In the genomic region with DNA sequence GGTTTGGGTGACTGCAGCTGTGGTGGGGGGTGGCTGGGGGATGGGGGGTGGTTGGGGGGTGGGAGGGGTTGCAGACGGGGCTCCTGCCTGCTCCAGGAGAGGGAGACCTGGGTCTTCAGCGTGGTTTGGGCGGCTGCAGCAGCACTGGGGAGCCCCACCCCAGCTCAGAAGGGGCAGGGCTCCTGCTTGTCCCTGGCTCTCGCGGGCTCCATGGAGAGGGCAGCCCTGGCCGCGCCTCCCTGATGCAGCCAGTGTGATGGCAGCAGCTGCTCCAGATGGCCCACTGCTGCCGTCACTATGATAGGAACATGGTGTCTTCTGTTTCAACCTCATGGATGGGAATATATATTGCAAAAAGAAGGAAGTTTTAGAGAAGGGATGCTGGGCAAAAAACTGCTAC, we compare ENCODE assay signal across 19 cellular contexts. TPM values are rescaled to one million over a fixed set of nuclear protein-coding genes. Genes with fewer than 3 reads are reported as not detected.
"Had no signal": no experiment of that assay in that cellular context is flagged by ENCODE, and none has a peak within 500 bp of the region (broad histone marks: within the 10 kb centered on the region; RNA-seq: fewer than 3 reads in every experiment).

No MANE protein-coding gene starts in this region.

- H3K9ac ChIP-seq: neural progenitor cell had no signal

- H3K36me3 ChIP-seq: gastroesophageal sphincter, neural progenitor cell, thyroid gland, uterus had no signal

- H3K4me1 ChIP-seq: gastroesophageal sphincter, neural progenitor cell, thyroid gland, uterus had no signal

- H3K27me3 ChIP-seq: neural progenitor cell, thyroid gland, uterus had no signal

- H3K36me3 Mint-ChIP-seq: activated naive CD8-positive, alpha-beta T cell treated with anti-CD3 and anti-CD28 coated beads for 36 hours; naive B cell; neural progenitor cell; stimulated activated memory B cell treated with anti-CD40 and anti-IgM and Interleukin-4, amounts not matched to agents 10 μg/mL and 1 μg/mL and 100 μg/mL, for 72 hours had no signal

- H3K27me3 Mint-ChIP-seq: activated B cell treated with CpG ODN at 0.5 μM for 24 hours; activated CD4-positive, alpha-beta T cell treated with anti-CD3 and anti-CD28 coated beads, Interleukin-2, amount 10 ng/mL, durations not matched to agents 24 days and 14 days; activated naive CD8-positive, alpha-beta T cell treated with anti-CD3 and anti-CD28 coated beads for 36 hours; naive B cell; stimulated activated memory B cell treated with anti-CD40 and anti-IgM and Interleukin-4, amounts not matched to agents 10 μg/mL and 1 μg/mL and 100 μg/mL, for 72 hours had no signal

- H3K9me3 Mint-ChIP-seq: activated B cell treated with CpG ODN at 0.5 μM for 24 hours; activated CD4-positive, alpha-beta T cell treated with anti-CD3 and anti-CD28 coated beads, Interleukin-2, amount 10 ng/mL, durations not matched to agents 24 days and 14 days; activated naive CD8-positive, alpha-beta T cell treated with anti-CD3 and anti-CD28 coated beads for 36 hours; activated T-helper 1 cell treated with anti-CD3 and anti-CD28 coated beads, Interleukin-12 subunit alpha, Interleukin-12 subunit beta, Interleukin-2, Interleukin-4 antibody, amounts not matched to agents 30 ng/mL and 10 ng/mL and 1 ng/mL, durations not matched to agents 14 hours and 24 hours and 36 hours; neural progenitor cell; stimulated activated memory B cell treated with anti-CD40 and anti-IgM and Interleukin-4, amounts not matched to agents 10 μg/mL and 1 μg/mL and 100 μg/mL, for 72 hours had no signal

- FAIRE-seq: islet of Langerhans had no signal

- H3K4me3 ChIP-seq: gastroesophageal sphincter, neural progenitor cell, thyroid gland, uterus had no signal

- H3K27ac Mint-ChIP-seq: activated B cell treated with CpG ODN at 0.5 μM for 24 hours; activated CD4-positive, alpha-beta T cell treated with anti-CD3 and anti-CD28 coated beads, Interleukin-2, amount 10 ng/mL, durations not matched to agents 24 days and 14 days; activated naive CD8-positive, alpha-beta T cell treated with anti-CD3 and anti-CD28 coated beads for 36 hours; activated T-helper 1 cell treated with anti-CD3 and anti-CD28 coated beads, Interleukin-12 subunit alpha, Interleukin-12 subunit beta, Interleukin-2, Interleukin-4 antibody, amounts not matched to agents 30 ng/mL and 10 ng/mL and 1 ng/mL, durations not matched to agents 14 hours and 24 hours and 36 hours; naive B cell; neural progenitor cell; stimulated activated memory B cell treated with anti-CD40 and anti-IgM and Interleukin-4, amounts not matched to agents 10 μg/mL and 1 μg/mL and 100 μg/mL, for 72 hours had no signal

- H3K4me3 Mint-ChIP-seq: activated B cell treated with CpG ODN at 0.5 μM for 24 hours; activated CD4-positive, alpha-beta T cell treated with anti-CD3 and anti-CD28 coated beads, Interleukin-2, amount 10 ng/mL, durations not matched to agents 24 days and 14 days; activated naive CD8-positive, alpha-beta T cell treated with anti-CD3 and anti-CD28 coated beads for 36 hours; activated T-helper 1 cell treated with anti-CD3 and anti-CD28 coated beads, Interleukin-12 subunit alpha, Interleukin-12 subunit beta, Interleukin-2, Interleukin-4 antibody, amounts not matched to agents 30 ng/mL and 10 ng/mL and 1 ng/mL, durations not matched to agents 14 hours and 24 hours and 36 hours; naive B cell; neural progenitor cell; stimulated activated memory B cell treated with anti-CD40 and anti-IgM and Interleukin-4, amounts not matched to agents 10 μg/mL and 1 μg/mL and 100 μg/mL, for 72 hours had no signal

- H3K4me2 ChIP-seq: neural progenitor cell had no signal

- H3K9me3 ChIP-seq: gastroesophageal sphincter, thyroid gland, uterus had no signal

- H3K27ac ChIP-seq: gastroesophageal sphincter, neural progenitor cell, thyroid gland, uterus had no signal

- H3K4me1 Mint-ChIP-seq: activated B cell treated with CpG ODN at 0.5 μM for 24 hours; activated CD4-positive, alpha-beta T cell treated with anti-CD3 and anti-CD28 coated beads, Interleukin-2, amount 10 ng/mL, durations not matched to agents 24 days and 14 days; activated naive CD8-positive, alpha-beta T cell treated with anti-CD3 and anti-CD28 coated beads for 36 hours; naive B cell; neural progenitor cell; stimulated activated memory B cell treated with anti-CD40 and anti-IgM and Interleukin-4, amounts not matched to agents 10 μg/mL and 1 μg/mL and 100 μg/mL, for 72 hours had no signal

- H2AFZ ChIP-seq: neural progenitor cell had no signal

- DNase-seq: activated B cell treated with CpG ODN at 0.5 μM for 24 hours; activated CD4-positive, alpha-beta T cell treated with anti-CD3 and anti-CD28 coated beads, Interleukin-2, amount 10 ng/mL, durations not matched to agents 24 days and 14 days; activated CD8-positive, alpha-beta memory T cell treated with anti-CD3 and anti-CD28 coated beads, Interleukin-2, amount 50 U/mL, for 48 hours; activated naive CD8-positive, alpha-beta T cell treated with anti-CD3 and anti-CD28 coated beads for 36 hours; amygdala; cerebellar nuclear complex; effector memory CD4-positive, alpha-beta T cell; naive B cell; posterior cingulate gyrus; stimulated activated CD4-positive, alpha-beta T cell treated with anti-CD3 and anti-CD28 coated beads, Interleukin-2, amount 100 ng/mL, for 48 hours; thyroid gland; uterus had no signal

RNA-seq across cellular contexts. Expression of a gene that starts 22.9 kb away (rescaled TPM):
- total RNA-seq: activated B cell treated with CpG ODN at 0.5 μM for 24 hours; activated CD4-positive, alpha-beta T cell treated with anti-CD3 and anti-CD28 coated beads, Interleukin-2, amount 10 ng/mL, durations not matched to agents 24 days and 14 days; activated naive CD8-positive, alpha-beta T cell treated with anti-CD3 and anti-CD28 coated beads for 36 hours; activated T-helper 1 cell treated with anti-CD3 and anti-CD28 coated beads, Interleukin-12 subunit alpha, Interleukin-12 subunit beta, Interleukin-2, Interleukin-4 antibody, amounts not matched to agents 30 ng/mL and 10 ng/mL and 1 ng/mL, durations not matched to agents 14 hours and 24 hours and 36 hours; lung microvascular endothelial cell; T-helper 1 cell treated with Interleukin-12 subunit alpha and Interleukin-12 subunit beta and Interleukin-4 antibody, amounts not matched to agents 30 ng/mL and 1 ng/mL, for 36 hours had no signal
